In genomic region chr2:159446817-159447216, GRCh38 we compare ENCODE assay signal across 1 cellular context.
TF ChIP-seq lines count a peak whose summit lies in the region.

No MANE protein-coding gene starts in this region.

TF ChIP-seq in K562, 482 proteins besides CTCF, POLR2A, EP300 and RAD21 (continued from another document):
- TF ChIP-seq GABPB2 (CRISPR knock-in tag; conservative IDR thresholded peaks at IDR 0.05) = no peak
- TF ChIP-seq ZMIZ1 (IDR thresholded peaks at IDR 0.05; ENCODE audit: low read depth in 2 of 2, low read length in 2 of 2) = no peak
- TF ChIP-seq SRSF9 (IDR thresholded peaks at IDR 0.05; ENCODE audit: borderline replicate concordance, low read depth, low read length) = no peak
- TF ChIP-seq ZNF830 (CRISPR knock-in tag; IDR thresholded peaks at IDR 0.05) = no peak
- no peak for TF ChIP-seq SMC3 (conservative IDR thresholded peaks at IDR 0.05; ENCODE audit: insufficient read depth, low read depth, low read length)
- no peak for TF ChIP-seq DMBX1 (CRISPR knock-in tag; IDR thresholded peaks at IDR 0.05; ENCODE audit: borderline replicate concordance)
- no peak for TF ChIP-seq KHSRP (IDR thresholded peaks at IDR 0.05)
